ENCODE assay signal across 2 cellular contexts in the genomic region with DNA sequence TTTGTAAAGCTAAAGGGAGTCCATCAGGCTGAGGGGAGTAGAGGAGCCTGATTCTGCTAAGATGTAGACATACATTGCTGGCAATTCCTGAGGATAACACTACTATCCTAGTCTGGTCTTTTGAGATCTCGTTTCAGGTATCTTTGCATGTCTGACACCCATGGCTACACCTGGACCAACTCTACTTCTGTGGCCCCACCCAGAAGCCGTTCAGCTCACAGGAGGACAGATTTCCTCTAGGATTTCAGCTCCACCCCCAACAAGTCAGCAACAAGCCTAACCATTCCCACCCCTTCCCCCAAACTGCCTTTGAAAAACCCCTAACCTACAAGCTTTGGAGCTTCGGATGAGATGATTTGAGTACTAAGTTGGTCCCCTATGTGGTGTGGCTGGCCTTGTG.
TF ChIP-seq lines count a peak whose summit lies in the region.

No MANE protein-coding gene starts in this region.

TF ChIP-seq in GM23338, 12 proteins besides CTCF, POLR2A, EP300 and RAD21 (continued from another document):
- TF ChIP-seq REST (IDR thresholded peaks at IDR 0.05; ENCODE audit: unreplicated experiment) (no peak), CREB1 (CRISPR knock-in tag; IDR thresholded peaks at IDR 0.05; ENCODE audit: low read depth) (no peak), POLR2AphosphoS5 (IDR thresholded peaks at IDR 0.05; ENCODE audit: low read depth) (no peak), STAT1 (IDR thresholded peaks at IDR 0.05; ENCODE audit: unreplicated experiment) (no peak)
- TF ChIP-seq, protein P1, sequence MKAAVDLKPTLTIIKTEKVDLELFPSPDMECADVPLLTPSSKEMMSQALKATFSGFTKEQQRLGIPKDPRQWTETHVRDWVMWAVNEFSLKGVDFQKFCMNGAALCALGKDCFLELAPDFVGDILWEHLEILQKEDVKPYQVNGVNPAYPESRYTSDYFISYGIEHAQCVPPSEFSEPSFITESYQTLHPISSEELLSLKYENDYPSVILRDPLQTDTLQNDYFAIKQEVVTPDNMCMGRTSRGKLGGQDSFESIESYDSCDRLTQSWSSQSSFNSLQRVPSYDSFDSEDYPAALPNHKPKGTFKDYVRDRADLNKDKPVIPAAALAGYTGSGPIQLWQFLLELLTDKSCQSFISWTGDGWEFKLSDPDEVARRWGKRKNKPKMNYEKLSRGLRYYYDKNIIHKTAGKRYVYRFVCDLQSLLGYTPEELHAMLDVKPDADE (IDR thresholded peaks at IDR 0.05), result no peak

TF ChIP-seq in WTC11, 78 proteins besides CTCF, POLR2A, EP300 and RAD21 (continued from another document):
- TF ChIP-seq PRDM15 (CRISPR knock-in tag; IDR thresholded peaks at IDR 0.05) (no peak), MYBL2 (CRISPR knock-in tag; IDR thresholded peaks at IDR 0.05) (no peak), ZNF232 (CRISPR knock-in tag; IDR thresholded peaks at IDR 0.05) (no peak), CBFB (CRISPR knock-in tag; IDR thresholded peaks at IDR 0.05; ENCODE audit: low read depth) (no peak), ATF1 (CRISPR knock-in tag; IDR thresholded peaks at IDR 0.05) (no peak), JUN (CRISPR knock-in tag; IDR thresholded peaks at IDR 0.05) (no peak)
